ENCODE assay signal across 10 cellular contexts in the genomic region with DNA sequence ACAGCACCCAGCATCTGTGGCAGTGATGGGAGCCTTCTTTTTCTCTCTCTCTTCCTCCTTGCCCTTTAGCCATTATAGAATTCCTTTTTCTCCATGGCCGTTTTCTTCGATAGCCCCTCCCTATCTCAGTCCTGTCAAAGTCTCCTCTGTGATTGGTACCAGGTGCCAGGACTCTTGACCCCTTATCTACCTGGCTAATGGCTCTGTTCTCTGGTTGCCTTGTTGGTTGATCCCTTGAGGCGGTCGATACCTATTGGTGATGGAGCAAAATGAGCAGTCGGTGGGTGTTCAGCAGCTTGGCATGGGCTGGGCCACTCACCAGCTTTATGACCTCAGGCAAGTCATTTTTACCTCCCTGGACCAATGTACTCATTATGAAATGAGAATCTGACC. TPM values are rescaled to one million over a fixed set of nuclear protein-coding genes. Genes with fewer than 3 reads are reported as not detected.
DNase-seq lines count a peak whose midpoint lies in the region; ATAC-seq and TF ChIP-seq lines count a peak whose summit lies in the region.
"Had no signal": no experiment of that assay in that cellular context is flagged by ENCODE, and none has a peak within 500 bp of the region (broad histone marks: within the 10 kb centered on the region; RNA-seq: fewer than 3 reads in every experiment).

No MANE protein-coding gene starts in this region.

- H3K18ac ChIP-seq in trophoblast cell (ENCODE audit: low read length): no peak overlapping the region

- peaks cover 61% of the 10 kb centered on the region for H3K4me1 Mint-ChIP-seq in T-helper 1 cell treated with Interleukin-12 subunit alpha and Interleukin-12 subunit beta and Interleukin-4 antibody, amounts not matched to agents 30 μg/mL and 1 μg/mL, for 36 hours (ENCODE audit: low read depth)
- peaks cover 48% of the 10 kb centered on the region for H3K4me1 Mint-ChIP-seq in endodermal cell

- H3K9me3 Mint-ChIP-seq in T-helper 1 cell treated with Interleukin-12 subunit alpha and Interleukin-12 subunit beta and Interleukin-4 antibody, amounts not matched to agents 30 μg/mL and 1 μg/mL, for 36 hours: no peaks in the 10 kb centered on the region
- H3K9me3 Mint-ChIP-seq in endodermal cell: no peaks in the 10 kb centered on the region

- H2BK12ac ChIP-seq in trophoblast cell (ENCODE audit: low read length): no peak overlapping the region

- H3K79me1 ChIP-seq in trophoblast cell (ENCODE audit: low read length): peaks cover 33% of the 10 kb centered on the region

- 89 to 91% methylated on average over 5 of the region's 5 CpGs for WGBS in endodermal cell (ENCODE audit: insufficient coverage in 1 of 2, insufficient read length in 1 of 2), 2 experiments
- no CpG with 5 or more reads among the region's 5 CpGs for WGBS in trophoblast cell (ENCODE audit: extremely low coverage, insufficient coverage, insufficient read length)

- peaks cover 60% of the 10 kb centered on the region for H3K36me3 ChIP-seq in OCI-LY3 (replicated peaks; ENCODE audit: low read depth, low read length)
- peaks cover 28% of the 10 kb centered on the region for H3K36me3 ChIP-seq in endodermal cell (ENCODE audit: control insufficient read depth, insufficient read depth, low read length)
- peaks cover 14% of the 10 kb centered on the region in 2 experiments for H3K36me3 ChIP-seq in trophoblast cell (ENCODE audit: control insufficient read depth in 1 of 2, insufficient read depth in 2 of 2, low read length in 2 of 2)

- no peak overlapping the region for H2BK5ac ChIP-seq in trophoblast cell (ENCODE audit: low read depth, low read length, poor library complexity)

- peak overlapping the region; percentile 90 for H3K4me3 Mint-ChIP-seq in T-helper 1 cell treated with Interleukin-12 subunit alpha and Interleukin-12 subunit beta and Interleukin-4 antibody, amounts not matched to agents 30 μg/mL and 1 μg/mL, for 36 hours
- peak overlapping the region; percentile 75 for H3K4me3 Mint-ChIP-seq in endodermal cell

- DNase-seq in T-helper 1 cell: no peak
- no peak for DNase-seq in endodermal cell
- peak; percentile 7 to 44 for DNase-seq in trophoblast cell
- DNase-seq in COLO668 (lab: John Stamatoyannopoulos, UW; ENCODE audit: unreplicated experiment): no peak
- no peak for DNase-seq in D341Med (ENCODE audit: low spot score)
- DNase-seq: activated CD4-positive, CD25-positive, alpha-beta regulatory T cell treated with anti-CD3 and anti-CD28 coated beads, Interleukin-2, amount 50 U/mL, for 72 hours; NCI-H774 had no signal

- H3K4me1 ChIP-seq in OCI-LY3 (ENCODE audit: low read length) (peaks cover 72% of the 10 kb centered on the region), endodermal cell (ENCODE audit: control insufficient read depth, insufficient read depth, low read length) (peaks cover 14% of the 10 kb centered on the region), trophoblast cell (ENCODE audit: control insufficient read depth in 1 of 2, insufficient read depth in 2 of 2, low read length in 2 of 2) (peaks cover 23 to 43% of the 10 kb centered on the region in 2 experiments)

- peak overlapping the region; percentile 89 for H3K9ac ChIP-seq in OCI-LY3 (ENCODE audit: low read length)
- peak overlapping the region; percentile 77 for H3K9ac ChIP-seq in endodermal cell (ENCODE audit: extremely low read depth, low read length, poor library complexity, severe bottlenecking)
- no peak overlapping the region for H3K9ac ChIP-seq in trophoblast cell (ENCODE audit: low read length)

- H3K4ac ChIP-seq in trophoblast cell (ENCODE audit: low read depth, low read length): peak overlapping the region; percentile 87

- H4K12ac ChIP-seq in trophoblast cell (ENCODE audit: low read depth, low read length): no peak overlapping the region

- H3K14ac ChIP-seq in trophoblast cell (ENCODE audit: low read length): peak overlapping the region; percentile 29

- peaks cover 21% of the 10 kb centered on the region for H3K27me3 Mint-ChIP-seq in T-helper 1 cell treated with Interleukin-12 subunit alpha and Interleukin-12 subunit beta and Interleukin-4 antibody, amounts not matched to agents 30 μg/mL and 1 μg/mL, for 36 hours (ENCODE audit: low read depth)
- H3K27me3 Mint-ChIP-seq in endodermal cell (ENCODE audit: insufficient read depth): peaks cover 35% of the 10 kb centered on the region

- H2BK120ac ChIP-seq in trophoblast cell (ENCODE audit: insufficient read depth, low read length, poor library complexity): no peak overlapping the region

- H3K4me3 ChIP-seq in OCI-LY3 (ENCODE audit: low read length) (peak overlapping the region; percentile 95), endodermal cell (ENCODE audit: low read length) (peak overlapping the region; percentile 96), trophoblast cell (ENCODE audit: low read depth, low read length) (peak overlapping the region; percentile 50)

- no peak overlapping the region for H4K91ac ChIP-seq in trophoblast cell (ENCODE audit: low read depth, low read length)

- TF ChIP-seq CTCF in OCI-LY3 (IDR thresholded peaks at IDR 0.05; ENCODE audit: low read depth, low read length) (no peak), endodermal cell (conservative IDR thresholded peaks at IDR 0.05) (no peak)

- H3K27ac ChIP-seq in OCI-LY3 (ENCODE audit: low read length): peak overlapping the region; percentile 70
- H3K27ac ChIP-seq in endodermal cell (ENCODE audit: low read depth, low read length): no peak overlapping the region
- H3K27ac ChIP-seq in trophoblast cell (ENCODE audit: low read depth, low read length): no peak overlapping the region

- no peak overlapping the region for H3K23ac ChIP-seq in trophoblast cell (ENCODE audit: low read length)

- H3K36me3 Mint-ChIP-seq in T-helper 1 cell treated with Interleukin-12 subunit alpha and Interleukin-12 subunit beta and Interleukin-4 antibody, amounts not matched to agents 30 μg/mL and 1 μg/mL, for 36 hours (ENCODE audit: low read depth): peaks cover 20% of the 10 kb centered on the region
- H3K36me3 Mint-ChIP-seq in endodermal cell (ENCODE audit: low read depth): peaks cover 13% of the 10 kb centered on the region

- no peak overlapping the region for H2AK5ac ChIP-seq in trophoblast cell (ENCODE audit: low read length)

- H3K27me3 ChIP-seq in OCI-LY3 (ENCODE audit: low read depth, low read length) (peaks cover 13% of the 10 kb centered on the region), endodermal cell (ENCODE audit: control insufficient read depth, insufficient read depth, low read length, poor library complexity, severe bottlenecking) (peaks cover 10% of the 10 kb centered on the region), trophoblast cell (ENCODE audit: insufficient read depth, low read length) (no peaks in the 10 kb centered on the region)

- peaks cover 88% of the 10 kb centered on the region for H3K79me2 ChIP-seq in OCI-LY3 (ENCODE audit: low read length)
- H3K79me2 ChIP-seq in trophoblast cell (ENCODE audit: control insufficient read depth, insufficient read depth, low read length, poor library complexity): peaks cover 29% of the 10 kb centered on the region

- H2AFZ ChIP-seq in OCI-LY3 (ENCODE audit: low read depth, low read length) (no peak overlapping the region), trophoblast cell (ENCODE audit: insufficient read depth, low read length, poor library complexity) (no peak overlapping the region)

- H4K20me1 ChIP-seq in OCI-LY3 (ENCODE audit: insufficient read depth, low read length): peaks cover 58% of the 10 kb centered on the region

- H3K9me3 ChIP-seq in OCI-LY3 (ENCODE audit: insufficient read depth, low read length) (no peaks in the 10 kb centered on the region), endodermal cell (ENCODE audit: control insufficient read depth, low read length) (no peaks in the 10 kb centered on the region), trophoblast cell (ENCODE audit: insufficient read depth, low read depth, low read length) (no peaks in the 10 kb centered on the region)

- H4K8ac ChIP-seq in trophoblast cell (ENCODE audit: low read depth, low read length): no peak overlapping the region

- peak overlapping the region; percentile 70 for H3K27ac Mint-ChIP-seq in T-helper 1 cell treated with Interleukin-12 subunit alpha and Interleukin-12 subunit beta and Interleukin-4 antibody, amounts not matched to agents 30 μg/mL and 1 μg/mL, for 36 hours
- no peak overlapping the region for H3K27ac Mint-ChIP-seq in endodermal cell

- H3K4me2 ChIP-seq in OCI-LY3 (ENCODE audit: low read length): peak overlapping the region; percentile 96
- peak overlapping the region; percentile 82 for H3K4me2 ChIP-seq in trophoblast cell (ENCODE audit: low read length)

- ATAC-seq in GM21360 (IDR thresholded peaks at IDR 0.05; ENCODE audit: unreplicated experiment): no peak

RNA-seq across cellular contexts. Expression of a gene that starts 2.0 kb away (rescaled TPM):
- 10 to 100 TPM; 12.6 to 24.0 TPM for total RNA-seq in endodermal cell
- polyA plus RNA-seq in endodermal cell (2013, experiment 1 of 2): 26.0 TPM
- polyA plus RNA-seq in endodermal cell (2013, experiment 2 of 2): 20.3 TPM
- polyA plus RNA-seq in trophoblast cell (2013): 120 and 125 TPM in 2 replicates

Comparison
In these comparisons a context has a peak if more than half of its experiments do, and no peak if none do; other contexts are left out.
1. DNase-seq: peak in trophoblast cell (2 of 2); none in T-helper 1 cell (0 of 5), endodermal cell (single experiment), COLO668 (single experiment) and D341Med (single experiment).
2. Peak in every context shown above with its lines, with median percentiles within 50 percentile points of each other: H3K4me3 ChIP-seq.